In the genomic region with DNA sequence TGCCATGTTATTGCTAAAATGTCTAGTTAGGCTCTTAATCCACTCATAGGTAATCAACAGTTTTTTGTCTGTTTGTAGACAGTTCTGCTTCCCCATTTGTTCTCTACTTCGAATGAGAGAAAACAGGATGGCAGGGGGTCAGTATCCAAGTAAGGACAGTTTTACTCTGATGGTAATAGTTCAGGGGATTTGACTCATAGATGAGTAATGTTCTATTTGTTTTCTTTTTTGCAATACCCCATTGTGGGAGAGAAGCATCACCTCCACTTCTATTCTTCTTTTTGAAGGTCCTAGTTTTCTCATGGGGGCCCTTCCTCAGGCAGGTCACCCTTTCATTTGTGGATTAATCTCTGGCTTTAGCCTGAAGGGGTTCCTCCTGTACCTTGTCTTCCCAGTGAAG, we compare ENCODE assay signal across 16 cellular contexts. TPM values are rescaled to one million over a fixed set of nuclear protein-coding genes. Genes with fewer than 3 reads are reported as not detected.
DNase-seq lines count a peak whose midpoint lies in the region; ATAC-seq and TF ChIP-seq lines count a peak whose summit lies in the region.
"Had no signal": no experiment of that assay in that cellular context is flagged by ENCODE, and none has a peak within 500 bp of the region (broad histone marks: within the 10 kb centered on the region; RNA-seq: fewer than 3 reads in every experiment).

No MANE protein-coding gene starts in this region.

- no peaks in the 10 kb centered on the region for H3K4me1 ChIP-seq in HEK293 (ENCODE audit: control insufficient read depth, insufficient read depth, low read length)
- no peaks in the 10 kb centered on the region for H3K4me1 ChIP-seq in endodermal cell (ENCODE audit: control insufficient read depth, insufficient read depth, low read length)
- H3K4me1 ChIP-seq: spleen had no signal

- CTCF ChIA-PET in HEK293 (lab: Yijun Ruan, JAX) = interaction anchor here (0.7 kb wide), 1 partner anchor 1094 kb away, joined by 4 read pairs; no protein-coding TSS in a partner anchor

- no peaks in the 10 kb centered on the region for H3K9me3 ChIP-seq in HEK293 (ENCODE audit: control insufficient read depth, insufficient read depth, low read depth, low read length)
- no peaks in the 10 kb centered on the region for H3K9me3 ChIP-seq in endodermal cell (ENCODE audit: control insufficient read depth, low read length)

- peaks cover 4% of the 10 kb centered on the region for H3K4me1 Mint-ChIP-seq in endodermal cell
- H3K4me1 Mint-ChIP-seq: activated CD4-positive, alpha-beta T cell treated with anti-CD3 and anti-CD28 coated beads for 36 hours had no signal

- no peaks in the 10 kb centered on the region for H3K27me3 Mint-ChIP-seq in endodermal cell (ENCODE audit: insufficient read depth)
- H3K27me3 Mint-ChIP-seq: activated CD4-positive, alpha-beta T cell treated with anti-CD3 and anti-CD28 coated beads for 36 hours; activated naive CD8-positive, alpha-beta T cell had no signal

- ATAC-seq in HG03354 (IDR thresholded peaks at IDR 0.05; ENCODE audit: poor library complexity, severe bottlenecking, unreplicated experiment) = no peak
- ATAC-seq: activated CD4-positive, alpha-beta T cell treated with anti-CD3 and anti-CD28 coated beads for 36 hours had no signal

- 67% methylated on average over 1 of the region's 1 CpG; no CpG with 5 or more reads in 1 of the 2 experiments for WGBS in endodermal cell (ENCODE audit: insufficient coverage in 1 of 2, insufficient read length in 1 of 2), 2 experiments

- TF ChIP-seq CTCF in HEK293 (tag by site-specific recombination; IDR thresholded peaks at IDR 0.05) (no peak), endodermal cell (conservative IDR thresholded peaks at IDR 0.05) (no peak)

- no peaks in the 10 kb centered on the region for H3K36me3 Mint-ChIP-seq in endodermal cell (ENCODE audit: low read depth)
- H3K36me3 Mint-ChIP-seq: activated naive CD8-positive, alpha-beta T cell had no signal

- no peaks in the 10 kb centered on the region for H3K9me3 Mint-ChIP-seq in endodermal cell

- H3K9ac ChIP-seq in endodermal cell (ENCODE audit: extremely low read depth, low read length, poor library complexity, severe bottlenecking) = no peak overlapping the region

- DNase-seq in OCI-M1 (lab: John Stamatoyannopoulos, UW) (peak; percentile 36), endodermal cell (no peak), renal cortical epithelial cell (ENCODE audit: low read depth) (peak; percentile 83)
- no peak for DNase-seq in stimulated activated naive CD4-positive, alpha-beta T cell treated with Interleukin-2 at 50 U/mL for 16 hours (lab: John Stamatoyannopoulos, UW)
- no peak for DNase-seq in stimulated activated CD4-positive, alpha-beta T cell treated with anti-CD3 and anti-CD28 coated beads, Interleukin-12 subunit alpha, Interleukin-12 subunit beta, amount 100 ng/mL, for 4 hours
- DNase-seq: activated CD4-positive, alpha-beta T cell treated with anti-CD3 and anti-CD28 coated beads for 36 hours; DMS79 treated with DMSO at 0.1 percent for 48 hours; NCI-H1436; NCI-H510A treated with DMSO at 0.1 percent for 48 hours; posterior cingulate gyrus; spleen had no signal

- POLR2A ChIA-PET in HEK293 (lab: Yijun Ruan, JAX) = no interaction called here

- H3K27ac ChIP-seq in HEK293 (ENCODE audit: extremely low read depth, low read depth, low read length) = no peak overlapping the region
- H3K27ac ChIP-seq in endodermal cell (ENCODE audit: low read depth, low read length) = no peak overlapping the region
- H3K27ac ChIP-seq: C4-2B, spleen had no signal

- H3K27ac Mint-ChIP-seq in endodermal cell = peak overlapping the region; percentile 27
- H3K27ac Mint-ChIP-seq: activated CD4-positive, alpha-beta T cell treated with anti-CD3 and anti-CD28 coated beads for 36 hours; activated naive CD8-positive, alpha-beta T cell had no signal

- H3K4me3 ChIP-seq in HEK293 (ENCODE audit: low read depth, low read length) = no peak overlapping the region
- H3K4me3 ChIP-seq in endodermal cell (ENCODE audit: low read length) = no peak overlapping the region
- H3K4me3 ChIP-seq: spleen had no signal

- H3K27me3 ChIP-seq in endodermal cell (ENCODE audit: control insufficient read depth, insufficient read depth, low read length, poor library complexity, severe bottlenecking) = no peaks in the 10 kb centered on the region
- H3K27me3 ChIP-seq: spleen had no signal

- peaks cover 0 to 4% of the 10 kb centered on the region in 2 experiments; a peak in 1 of 3 replicates for H3K36me3 ChIP-seq in HEK293 (ENCODE audit: control insufficient read depth in 2 of 2, insufficient read depth in 1 of 2, low read length in 2 of 2)
- H3K36me3 ChIP-seq in endodermal cell (ENCODE audit: control insufficient read depth, insufficient read depth, low read length) = no peaks in the 10 kb centered on the region
- H3K36me3 ChIP-seq: spleen had no signal

- H3K4me3 Mint-ChIP-seq in endodermal cell = no peak overlapping the region
- H3K4me3 Mint-ChIP-seq: activated CD4-positive, alpha-beta T cell treated with anti-CD3 and anti-CD28 coated beads for 36 hours; activated naive CD8-positive, alpha-beta T cell had no signal

TF ChIP-seq in HEK293, 187 proteins besides CTCF, POLR2A, EP300 and RAD21:
- TF ChIP-seq SALL2 (tag by site-specific recombination; IDR thresholded peaks at IDR 0.05; ENCODE audit: borderline replicate concordance) = no peak
- TF ChIP-seq RBAK (tag by site-specific recombination; IDR thresholded peaks at IDR 0.05) = peak; percentile 85; the same call in 1 of the 2 replicates
TF ChIP-seq in HEK293: peak in this region for 1.

RNA-seq across cellular contexts. Expression of a gene that starts 13.9 kb away (rescaled TPM):
- 1 to 10 TPM; 3.2 to 4.2 TPM for total RNA-seq in endodermal cell
- 3.5 TPM for polyA plus RNA-seq in endodermal cell (2013, experiment 1 of 2)
- 3.5 TPM for polyA plus RNA-seq in endodermal cell (2013, experiment 2 of 2)
- total RNA-seq in renal cortical epithelial cell = 0.35 and 5.2 TPM in 2 replicates
- total RNA-seq: T-helper 2 cell treated with Interferon-gamma antibody and Interleukin-4, amounts not matched to agents 100 ng/mL and 5 ng/mL, for 36 hours had no signal

Comparison
In these comparisons a context has a peak if more than half of its experiments do, and no peak if none do; other contexts are left out.
1. DNase-seq: peak in OCI-M1 (single experiment) and renal cortical epithelial cell (single experiment); none in endodermal cell (single experiment), stimulated activated naive CD4-positive, alpha-beta T cell treated with Interleukin-2 at 50 U/mL for 16 hours (single experiment) and stimulated activated CD4-positive, alpha-beta T cell treated with anti-CD3 and anti-CD28 coated beads, Interleukin-12 subunit alpha, Interleukin-12 subunit beta, amount 100 ng/mL, for 4 hours (single experiment).